In the genomic region with DNA sequence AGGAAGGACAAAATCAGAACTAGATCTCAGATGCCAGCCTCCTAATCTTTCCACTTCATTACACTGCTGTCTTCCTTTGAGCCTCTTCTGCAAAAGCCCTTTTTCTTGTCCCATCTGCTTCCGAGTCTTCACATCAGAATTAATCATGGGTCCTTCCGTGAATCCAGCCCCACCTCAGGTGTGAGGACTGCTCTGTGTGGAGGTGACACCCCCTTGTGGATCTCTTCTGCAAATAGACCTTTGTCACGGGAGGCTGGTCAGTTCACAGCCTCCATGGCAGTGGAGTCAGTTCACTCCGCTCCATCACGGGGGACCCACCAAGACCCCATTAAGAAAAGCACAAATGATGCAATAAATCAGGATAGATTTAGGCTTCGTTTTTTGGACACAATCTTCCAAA, we compare ENCODE assay signal across 8 cellular contexts.
DNase-seq lines count a peak whose midpoint lies in the region; ATAC-seq and TF ChIP-seq lines count a peak whose summit lies in the region.

No MANE protein-coding gene starts in this region.

- H3K4me3 ChIP-seq in Caco-2 (ENCODE audit: low read depth, low read length) = no peak overlapping the region
- no peak overlapping the region for H3K4me3 ChIP-seq in H7 (ENCODE audit: insufficient read depth, low read depth, low read length)
- H3K4me3 ChIP-seq in prostate gland = no peak overlapping the region
- H3K4me3 ChIP-seq in stomach = no peak overlapping the region

- H3K9me3 ChIP-seq in Caco-2 = no peaks in the 10 kb centered on the region
- no peaks in the 10 kb centered on the region for H3K9me3 ChIP-seq in prostate gland
- no peaks in the 10 kb centered on the region for H3K9me3 ChIP-seq in stomach

- BruUV-seq in Caco-2 (replicated peaks; lab: Mats Ljungman, UMichigan) = no TSS peak

- ATAC-seq in activated T-helper 17 cell treated with anti-CD3 and anti-CD28 coated beads, Interleukin-2, amount 50 U/mL, for 72 hours (replicated peaks) = peak; percentile 39
- no peak for ATAC-seq in GM21447 (IDR thresholded peaks at IDR 0.05; ENCODE audit: unreplicated experiment)

- peak; percentile 55 to 58 for TF ChIP-seq CTCF in Caco-2 (IDR thresholded peaks at IDR 0.05; ENCODE audit: insufficient read depth in 1 of 2, low read depth in 1 of 2, low read length in 1 of 2, severe bottlenecking in 1 of 2, unreplicated experiment in 1 of 2)
- no peak for TF ChIP-seq CTCF in prostate gland (IDR thresholded peaks at IDR 0.05)
- no peak for TF ChIP-seq CTCF in stomach (IDR thresholded peaks at IDR 0.05)

- no peak for TF ChIP-seq POLR2A in prostate gland (IDR thresholded peaks at IDR 0.05)
- TF ChIP-seq POLR2A in stomach (IDR thresholded peaks at IDR 0.05) = no peak

- H3K36me3 Mint-ChIP-seq in Caco-2 (ENCODE audit: insufficient read depth, unreplicated experiment) = no peaks in the 10 kb centered on the region
- no peaks in the 10 kb centered on the region for H3K36me3 Mint-ChIP-seq in activated T-helper 17 cell treated with anti-CD3 and anti-CD28 coated beads, Interleukin-2, amount 50 U/mL, for 72 hours (ENCODE audit: low read depth)

- no peaks in the 10 kb centered on the region for H3K27me3 Mint-ChIP-seq in Caco-2 (ENCODE audit: insufficient read depth, unreplicated experiment)
- no peaks in the 10 kb centered on the region for H3K27me3 Mint-ChIP-seq in activated T-helper 17 cell treated with anti-CD3 and anti-CD28 coated beads, Interleukin-2, amount 50 U/mL, for 72 hours

- H3K27me3 ChIP-seq in Caco-2 (replicated peaks; ENCODE audit: control insufficient read depth, insufficient read depth, low read length) = no peaks in the 10 kb centered on the region
- no peaks in the 10 kb centered on the region for H3K27me3 ChIP-seq in H7 (ENCODE audit: control insufficient read depth, insufficient read depth, low read length)
- no peaks in the 10 kb centered on the region for H3K27me3 ChIP-seq in prostate gland (replicated peaks; ENCODE audit: insufficient read depth)
- H3K27me3 ChIP-seq in stomach = no peaks in the 10 kb centered on the region

- WGBS in prostate gland = 85% methylated on average over 6 of the region's 6 CpGs
- 69 to 81% (median 79%) methylated on average over 6 of the region's 6 CpGs for WGBS in stomach, 5 donors

- intact Hi-C loops in Caco-2 (cut with micrococcal nuclease; ENCODE audit: unreplicated experiment) = loop anchor here (1.0 to 5.0 kb wide), 6 partner anchors 46 to 586 kb away; partner anchors contain the start of gene AIG1
- intact Hi-C loops in prostate gland (cut with DNase I) = no loop called here
- intact Hi-C loops in stomach (cut with DNase I; ENCODE audit: low total_unique reads) = no loop called here

- H3K4me1 ChIP-seq in Caco-2 (no peaks in the 10 kb centered on the region), prostate gland (replicated peaks) (no peaks in the 10 kb centered on the region), stomach (peaks cover 0 to 3% (median 0%) of the 10 kb centered on the region in 4 donors)

- TF ChIP-seq EP300 in stomach (IDR thresholded peaks at IDR 0.05) = no peak

- H3K4me1 Mint-ChIP-seq in Caco-2 (ENCODE audit: low read depth, unreplicated experiment) = peaks cover 7% of the 10 kb centered on the region
- H3K4me1 Mint-ChIP-seq in activated T-helper 17 cell treated with anti-CD3 and anti-CD28 coated beads, Interleukin-2, amount 50 U/mL, for 72 hours = no peaks in the 10 kb centered on the region

- no peak overlapping the region for H3K4me3 Mint-ChIP-seq in Caco-2 (ENCODE audit: unreplicated experiment)
- H3K4me3 Mint-ChIP-seq in activated T-helper 17 cell treated with anti-CD3 and anti-CD28 coated beads, Interleukin-2, amount 50 U/mL, for 72 hours = no peak overlapping the region

- CTCF ChIA-PET in Caco-2 (lab: Charles Lee) = no interaction called here

- no peaks in the 10 kb centered on the region for H3K9me3 Mint-ChIP-seq in Caco-2 (ENCODE audit: unreplicated experiment)
- no peaks in the 10 kb centered on the region for H3K9me3 Mint-ChIP-seq in activated T-helper 17 cell treated with anti-CD3 and anti-CD28 coated beads, Interleukin-2, amount 50 U/mL, for 72 hours

- no peak overlapping the region for H3K27ac Mint-ChIP-seq in Caco-2 (ENCODE audit: unreplicated experiment)
- H3K27ac Mint-ChIP-seq in activated T-helper 17 cell treated with anti-CD3 and anti-CD28 coated beads, Interleukin-2, amount 50 U/mL, for 72 hours = no peak overlapping the region

- H3K36me3 ChIP-seq in Caco-2 (ENCODE audit: control insufficient read depth, insufficient read depth, low read length) = no peaks in the 10 kb centered on the region
- H3K36me3 ChIP-seq in H7 (replicated peaks; ENCODE audit: control insufficient read depth, insufficient read depth, low read length) = no peaks in the 10 kb centered on the region
- no peaks in the 10 kb centered on the region for H3K36me3 ChIP-seq in prostate gland
- H3K36me3 ChIP-seq in stomach = peaks cover 0 to 4% (median 0%) of the 10 kb centered on the region in 4 donors

- POLR2A ChIA-PET in Caco-2 (lab: Charles Lee) = no interaction called here

- DNase-seq in Caco-2 (peak; percentile 54 to 62), H7 (peak; percentile 35), kidney tubule cell (ENCODE audit: low spot score) (peak; percentile 38), prostate gland (ENCODE audit: low spot score) (no peak), stomach (no peak), kidney glomerular epithelial cell (lab: John Stamatoyannopoulos, UW) (no peak)

- no peak overlapping the region for H3K27ac ChIP-seq in prostate gland
- no peak overlapping the region for H3K27ac ChIP-seq in stomach

Comparison
In these comparisons a context has a peak if more than half of its experiments do, and no peak if none do; other contexts are left out.
1. DNase-seq: peak in Caco-2 (2 of 2), H7 (single experiment) and kidney tubule cell (single experiment); none in prostate gland (single experiment), stomach (single experiment) and kidney glomerular epithelial cell (single experiment).
2. CTCF ChIP-seq: peak in Caco-2 (2 of 2); none in prostate gland (0 of 4) and stomach (0 of 7).